ENCODE assay signal across 16 cellular contexts in genomic region chr1:165560834-165561233, GRCh38. TPM values are rescaled to one million over a fixed set of nuclear protein-coding genes. Genes with fewer than 3 reads are reported as not detected.
"Had no signal": no experiment of that assay in that cellular context is flagged by ENCODE, and none has a peak within 500 bp of the region (broad histone marks: within the 10 kb centered on the region; RNA-seq: fewer than 3 reads in every experiment).

No MANE protein-coding gene starts in this region.

- ATAC-seq: gastrocnemius medialis, psoas muscle had no signal

- H3K9me3 ChIP-seq: adrenal gland, gastrocnemius medialis, psoas muscle had no signal

- H3K4me1 Mint-ChIP-seq: immature natural killer cell had no signal

- H3K4me2 ChIP-seq: hepatocyte had no signal

- H3K4me3 ChIP-seq: adrenal gland, coronary artery, gastrocnemius medialis, hepatocyte, psoas muscle had no signal

- H3K36me3 ChIP-seq: adrenal gland, gastrocnemius medialis had no signal

- H3K27ac ChIP-seq: adrenal gland, coronary artery, gastrocnemius medialis, hepatocyte, psoas muscle had no signal

- H3K27me3 ChIP-seq: gastrocnemius medialis had no signal

- H2AFZ ChIP-seq: hepatocyte had no signal

- H3K9me3 Mint-ChIP-seq: immature natural killer cell; natural killer cell treated with Interleukin-12 subunit alpha and Interleukin-12 subunit beta and Interleukin-15 and Interleukin-18, amount 100 ng/mL, for 72 hours; stimulated activated naive CD8-positive, alpha-beta T cell treated with anti-CD3 and anti-CD28 coated beads, Interleukin-15, Interleukin-2, amounts not matched to agents 100 ng/mL and 50 ng/mL, for 24 hours had no signal

- H3K4me3 Mint-ChIP-seq: immature natural killer cell; natural killer cell treated with Interleukin-12 subunit alpha and Interleukin-12 subunit beta and Interleukin-15 and Interleukin-18, amount 100 ng/mL, for 72 hours; stimulated activated naive CD8-positive, alpha-beta T cell treated with anti-CD3 and anti-CD28 coated beads, Interleukin-15, Interleukin-2, amounts not matched to agents 100 ng/mL and 50 ng/mL, for 24 hours had no signal

- H3K27ac Mint-ChIP-seq: immature natural killer cell; natural killer cell treated with Interleukin-12 subunit alpha and Interleukin-12 subunit beta and Interleukin-15 and Interleukin-18, amount 100 ng/mL, for 72 hours; stimulated activated naive CD8-positive, alpha-beta T cell treated with anti-CD3 and anti-CD28 coated beads, Interleukin-15, Interleukin-2, amounts not matched to agents 100 ng/mL and 50 ng/mL, for 24 hours had no signal

- H3K79me2 ChIP-seq: hepatocyte had no signal

- H3K4me1 ChIP-seq: adrenal gland, gastrocnemius medialis, psoas muscle had no signal

- H3K36me3 Mint-ChIP-seq: immature natural killer cell; natural killer cell treated with Interleukin-12 subunit alpha and Interleukin-12 subunit beta and Interleukin-15 and Interleukin-18, amount 100 ng/mL, for 72 hours had no signal

- DNase-seq: activated naive CD4-positive, alpha-beta T cell treated with anti-CD3 and anti-CD28 coated beads, Interleukin-2, amount 50 U/mL, for 16 hours; activated T-cell treated with anti-CD3 and anti-CD28 coated beads, Interleukin-2, amount 50 U/mL, for 1 hour; adrenal gland; effector CD4-positive, alpha-beta T cell; gastrocnemius medialis; immature natural killer cell; psoas muscle; stimulated activated CD4-positive, alpha-beta T cell treated with anti-CD3 and anti-CD28 coated beads, Interleukin-12 subunit alpha, Interleukin-12 subunit beta, amount 100 ng/mL, for 4 hours; T-helper 2 cell had no signal

RNA-seq across cellular contexts. Expression of gene LRRC52, which starts 17.0 kb away (rescaled TPM):
- total RNA-seq: adrenal gland; hepatocyte; natural killer cell treated with Interleukin-12 subunit alpha and Interleukin-12 subunit beta and Interleukin-15 and Interleukin-18, amount 100 ng/mL, for 72 hours; omental fat pad; psoas muscle; temporal lobe; ureter had no signal
- polyA plus RNA-seq: adrenal gland, hepatocyte, immature natural killer cell had no signal
